21 cellular contexts compared by ENCODE assay signal in the genomic region with DNA sequence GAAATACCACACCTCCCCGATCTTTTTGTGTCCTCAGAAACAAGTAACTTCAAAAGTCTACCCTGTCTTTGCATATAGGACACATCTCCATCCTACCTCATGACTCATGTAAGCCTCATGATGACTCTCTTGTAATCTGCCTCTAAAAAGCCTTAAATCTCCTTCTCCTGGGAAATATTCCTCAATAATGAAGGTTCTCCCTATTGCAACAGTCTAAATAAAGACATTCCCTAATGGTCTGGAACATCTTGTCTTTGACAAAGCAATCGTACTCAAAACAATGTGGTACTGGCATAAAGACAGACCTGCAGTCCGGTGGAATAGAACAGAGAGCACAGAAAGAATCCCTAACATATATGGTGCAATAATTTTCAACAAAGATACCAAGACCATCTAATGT.
DNase-seq lines count a peak whose midpoint lies in the region; ATAC-seq and TF ChIP-seq lines count a peak whose summit lies in the region.
"Had no signal": no experiment of that assay in that cellular context is flagged by ENCODE, and none has a peak within 500 bp of the region (broad histone marks: within the 10 kb centered on the region; RNA-seq: fewer than 3 reads in every experiment).

No MANE protein-coding gene starts in this region.

- TF ChIP-seq CTCF in RWPE2 (IDR thresholded peaks at IDR 0.05; ENCODE audit: poor library complexity, severe bottlenecking) (no peak), fibroblast of mammary gland (conservative IDR thresholded peaks at IDR 0.05; ENCODE audit: control insufficient read depth, insufficient read depth, low read depth, low read length) (no peak)

- no peak for DNase-seq in activated T-cell treated with anti-CD3 and anti-CD28 coated beads, Interleukin-2, amount 50 U/mL, for 72 hours
- DNase-seq in activated T-cell treated with anti-CD3 and anti-CD28 coated beads, Interleukin-2, amount 50 U/mL, for 1 hour = no peak
- no peak for DNase-seq in RWPE2 (ENCODE audit: low spot score)
- peak; percentile 93 for DNase-seq in fibroblast of mammary gland (ENCODE audit: low read depth)
- DNase-seq in skeletal muscle cell (ENCODE audit: low read depth) = peak; percentile 76
- DNase-seq in HUDEP-2 (lab: John Stamatoyannopoulos, UW; ENCODE audit: unreplicated experiment in 76 of 76) = no peak
- DNase-seq in DMS153 (lab: John Stamatoyannopoulos, UW) = no peak
- DNase-seq: 8988T; activated effector memory CD4-positive, alpha-beta T cell treated with Interleukin-2 at 50 U/mL for 16 hours; amniotic stem cell; colonic mucosa; DMS53; MG63; NCI-H2029 treated with DMSO at 0.1 percent for 48 hours; retina; SJCRH30; stomach; upper lobe of right lung had no signal

- no peak overlapping the region for H3K27ac ChIP-seq in RWPE2 (ENCODE audit: poor library complexity, severe bottlenecking)
- H3K27ac ChIP-seq: C4-2B, colonic mucosa, SJCRH30, stomach, upper lobe of right lung had no signal

- ATAC-seq in activated T-cell treated with anti-CD3 and anti-CD28 coated beads, Interleukin-2, amount 50 U/mL, for 72 hours (replicated peaks in 1 of 2) = no peak
- ATAC-seq in RWPE2 (ENCODE audit: low read depth) = peak; percentile 54; the same call in 1 of the 3 replicates
- no peak for ATAC-seq in GM21529 (IDR thresholded peaks at IDR 0.05; ENCODE audit: unreplicated experiment)
- ATAC-seq: upper lobe of right lung had no signal

- no peaks in the 10 kb centered on the region for H3K4me1 ChIP-seq in RWPE2 (ENCODE audit: insufficient read depth, poor library complexity, severe bottlenecking)
- H3K4me1 ChIP-seq: colonic mucosa, SJCRH30, stomach, upper lobe of right lung had no signal

- H3K4me3 ChIP-seq in RWPE2 (ENCODE audit: severe bottlenecking) (no peak overlapping the region), fibroblast of mammary gland (ENCODE audit: control insufficient read depth, low read depth, low read length) (no peak overlapping the region), skeletal muscle cell (ENCODE audit: low read depth, low read length) (no peak overlapping the region)
- H3K4me3 ChIP-seq: colonic mucosa, MG63, SJCRH30, stomach, upper lobe of right lung had no signal

- H3K4me1 Mint-ChIP-seq in activated T-cell treated with anti-CD3 and anti-CD28 coated beads, Interleukin-2, amount 50 U/mL, for 72 hours (ENCODE audit: low read depth) = peaks cover 12% of the 10 kb centered on the region
- H3K4me1 Mint-ChIP-seq: nephron had no signal

- peaks cover 4 to 6% of the 10 kb centered on the region in 2 donors for H3K9me3 Mint-ChIP-seq in activated T-cell treated with anti-CD3 and anti-CD28 coated beads, Interleukin-2, amount 50 U/mL, for 72 hours

- no peaks in the 10 kb centered on the region for H3K27me3 ChIP-seq in RWPE2 (ENCODE audit: insufficient read depth, poor library complexity, severe bottlenecking)
- H3K27me3 ChIP-seq: colonic mucosa, MG63, SJCRH30, stomach, upper lobe of right lung had no signal

- no peaks in the 10 kb centered on the region for H3K9me3 ChIP-seq in RWPE2 (ENCODE audit: severe bottlenecking)
- H3K9me3 ChIP-seq: colonic mucosa, MG63, SJCRH30, upper lobe of right lung had no signal

- peak overlapping the region in 1 of 2 donors; percentile 16 for H3K4me3 Mint-ChIP-seq in activated T-cell treated with anti-CD3 and anti-CD28 coated beads, Interleukin-2, amount 50 U/mL, for 72 hours
- H3K4me3 Mint-ChIP-seq: nephron had no signal

- H3K36me3 ChIP-seq in RWPE2 (ENCODE audit: low read depth) = no peaks in the 10 kb centered on the region
- H3K36me3 ChIP-seq: colonic mucosa, MG63, SJCRH30, stomach, upper lobe of right lung had no signal

- peak overlapping the region; percentile 16 for H3K27ac Mint-ChIP-seq in activated T-cell treated with anti-CD3 and anti-CD28 coated beads, Interleukin-2, amount 50 U/mL, for 72 hours
- H3K27ac Mint-ChIP-seq: nephron had no signal

- H3K27me3 Mint-ChIP-seq in activated T-cell treated with anti-CD3 and anti-CD28 coated beads, Interleukin-2, amount 50 U/mL, for 72 hours (ENCODE audit: low read depth) = peaks cover 22% of the 10 kb centered on the region

- H3K36me3 Mint-ChIP-seq in activated T-cell treated with anti-CD3 and anti-CD28 coated beads, Interleukin-2, amount 50 U/mL, for 72 hours (ENCODE audit: insufficient read depth in 2 of 2) = peaks cover 4 to 5% of the 10 kb centered on the region in 2 donors

Comparison
In these comparisons a context has a peak if more than half of its experiments do, and no peak if none do; other contexts are left out.
1. DNase-seq: peak in fibroblast of mammary gland (single experiment) and skeletal muscle cell (single experiment); none in activated T-cell treated with anti-CD3 and anti-CD28 coated beads, Interleukin-2, amount 50 U/mL, for 72 hours (0 of 2), activated T-cell treated with anti-CD3 and anti-CD28 coated beads, Interleukin-2, amount 50 U/mL, for 1 hour (single experiment), RWPE2 (single experiment), HUDEP-2 (0 of 76) and DMS153 (single experiment).